Comparison of ENCODE assay signal across 18 cellular contexts in the genomic region with DNA sequence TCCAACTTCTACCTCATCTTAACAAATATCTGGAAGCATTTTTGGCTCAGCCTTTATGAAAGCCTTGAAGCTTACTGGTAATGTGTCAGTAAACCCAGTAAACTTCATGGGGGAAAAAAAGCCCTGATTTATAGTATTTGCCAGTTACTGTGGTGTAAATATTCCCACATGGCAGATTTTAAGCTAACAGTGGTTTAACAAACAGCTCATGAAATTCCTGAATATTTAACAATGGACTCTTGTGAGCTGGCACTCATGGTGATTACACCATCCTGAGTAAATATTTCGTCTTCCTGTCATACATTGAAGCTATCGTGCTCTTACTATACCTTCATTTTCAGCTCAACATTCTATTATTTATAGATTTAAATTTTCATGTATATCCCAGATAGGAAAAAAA. TPM values are rescaled to one million over a fixed set of nuclear protein-coding genes. Genes with fewer than 3 reads are reported as not detected.
DNase-seq lines count a peak whose midpoint lies in the region; ATAC-seq, FAIRE-seq and TF ChIP-seq lines count a peak whose summit lies in the region.
"Had no signal": no experiment of that assay in that cellular context is flagged by ENCODE, and none has a peak within 500 bp of the region (broad histone marks: within the 10 kb centered on the region; RNA-seq: fewer than 3 reads in every experiment).

No MANE protein-coding gene starts in this region.

- FAIRE-seq in bronchial epithelial cell (lab: Jason Lieb, UNC) (no peak), HepG2 (lab: Jason Lieb, UNC) (peak; percentile 44)

- H3K36me3 ChIP-seq in GM23248 (ENCODE audit: low read depth), result no peaks in the 10 kb centered on the region
- no peaks in the 10 kb centered on the region for H3K36me3 ChIP-seq in bronchial epithelial cell (ENCODE audit: control insufficient read depth, insufficient read depth, low read length)
- no peaks in the 10 kb centered on the region for H3K36me3 ChIP-seq in HepG2 (replicated peaks in 1 of 2; ENCODE audit: control insufficient read depth in 1 of 2, insufficient read depth in 2 of 2, low read length in 2 of 2)
- H3K36me3 ChIP-seq: neutrophil had no signal

- no peak for TF ChIP-seq CTCF in bronchial epithelial cell (IDR thresholded peaks at IDR 0.05; ENCODE audit: insufficient read depth, low read length, severe bottlenecking)
- TF ChIP-seq CTCF in HepG2 (CRISPR knock-in tag; IDR thresholded peaks at IDR 0.05), result no peak

- TF ChIP-seq POLR2A in HepG2 (IDR thresholded peaks at IDR 0.05; ENCODE audit: insufficient read depth in 1 of 2, low read depth in 2 of 2, low read length in 2 of 2), result no peak

- H2AFZ ChIP-seq in GM23248 (no peak overlapping the region), HepG2 (ENCODE audit: low read length) (no peak overlapping the region)

- CTCF ChIA-PET in HepG2 (lab: Yijun Ruan, JAX; ENCODE audit: low intra/inter-chr PET ratio, low total read pairs), result no interaction called here

- no peak overlapping the region for H3K9ac ChIP-seq in GM23248
- no peak overlapping the region for H3K9ac ChIP-seq in HepG2 (ENCODE audit: insufficient read depth, low read depth, low read length)

- DNase-seq in GM23248 (peak; percentile 49), NCI-H2029 (lab: John Stamatoyannopoulos, UW) (peak; percentile 56), bronchial epithelial cell (ENCODE audit: low read depth) (peak; percentile 84), HepG2 (ENCODE audit: low spot score) (peak; percentile 89), cerebellar cortex (ENCODE audit: low spot score) (no peak)
- no peak for DNase-seq in stimulated activated naive CD4-positive, alpha-beta T cell treated with Interleukin-2 at 50 U/mL for 16 hours (lab: John Stamatoyannopoulos, UW)
- DNase-seq: activated CD4-positive, alpha-beta memory T cell treated with anti-CD3 and anti-CD28 coated beads, Interleukin-2, amount 10 ng/mL, durations not matched to agents 7 days and 5 days; activated effector memory CD4-positive, alpha-beta T cell treated with anti-CD3 and anti-CD28 coated beads, Interleukin-2, amount 50 U/mL, for 16 hours; CD4-positive, alpha-beta T cell; endodermal cell; hypothalamus; NCI-H1105 treated with DMSO at 0.1 percent for 48 hours; NCI-H526; stomach had no signal

- no peaks in the 10 kb centered on the region for H3K9me2 ChIP-seq in GM23248 (ENCODE audit: insufficient read depth)

- no peak for TF ChIP-seq RAD21 in HepG2 (CRISPR knock-in tag; IDR thresholded peaks at IDR 0.05)

- POLR2A ChIA-PET in HepG2 (lab: Yijun Ruan, JAX), result interaction anchor here (0.7 kb wide), 1 partner anchor 828 kb away, joined by 3 read pairs; the partner anchor contains the start of gene RPS23

- H3K79me2 ChIP-seq in GM23248 (ENCODE audit: insufficient read depth) (no peaks in the 10 kb centered on the region), HepG2 (ENCODE audit: insufficient read depth, low read length) (no peaks in the 10 kb centered on the region)

- 51 to 59% methylated on average over 2 of the region's 2 CpGs for WGBS in GM23248 (ENCODE audit: low coverage in 1 of 2, low lambda C conversion rate in 2 of 2, missing lambda C conversion rate in 2 of 2), 2 experiments
- WGBS in HepG2 (ENCODE audit: low lambda C conversion rate), result 0% methylated on average over 2 of the region's 2 CpGs

- H3K4me3 ChIP-seq in GM23248 (no peak overlapping the region), bronchial epithelial cell (ENCODE audit: low read depth, low read length) (no peak overlapping the region), HepG2 (replicated peaks in 1 of 3; ENCODE audit: insufficient read depth in 1 of 3, low read depth in 2 of 3, low read length in 3 of 3) (peak overlapping the region in 1 of 3 experiments; percentile 25; a peak in 1 of 6 replicates)
- H3K4me3 ChIP-seq: skin epidermis, stomach had no signal

- TF ChIP-seq EP300 in HepG2 (IDR thresholded peaks at IDR 0.05; ENCODE audit: low read depth in 2 of 2, low read length in 2 of 2), result peak in 1 of 2 experiments; percentile 47; a peak in 1 of 4 replicates
- no peak for TF ChIP-seq EP300 in HepG2 (CRISPR knock-in tag; IDR thresholded peaks at IDR 0.05; ENCODE audit: borderline replicate concordance)

- H3K4me2 ChIP-seq in GM23248 (ENCODE audit: unreplicated experiment) (no peak overlapping the region), HepG2 (ENCODE audit: low read depth, low read length) (peak overlapping the region; percentile 47)

- no peaks in the 10 kb centered on the region for H3K4me1 ChIP-seq in GM23248 (ENCODE audit: insufficient read depth)
- H3K4me1 ChIP-seq in HepG2 (ENCODE audit: insufficient read depth, low read length), result peaks cover 18% of the 10 kb centered on the region
- H3K4me1 ChIP-seq: stomach had no signal

- H3K27me3 ChIP-seq in GM23248 (replicated peaks; ENCODE audit: insufficient read depth) (no peaks in the 10 kb centered on the region), bronchial epithelial cell (ENCODE audit: control insufficient read depth, insufficient read depth, low read length) (no peaks in the 10 kb centered on the region), HepG2 (ENCODE audit: control insufficient read depth in 1 of 2, insufficient read depth in 2 of 2, low read length in 2 of 2) (no peaks in the 10 kb centered on the region)
- H3K27me3 ChIP-seq: neutrophil, stomach had no signal

- intact Hi-C loops in HepG2 (cut with micrococcal nuclease; ENCODE audit: unreplicated experiment), result no loop called here

- no peaks in the 10 kb centered on the region for H3K9me3 ChIP-seq in GM23248 (ENCODE audit: low read depth)
- no peaks in the 10 kb centered on the region for H3K9me3 ChIP-seq in HepG2 (ENCODE audit: low read length)
- H3K9me3 ChIP-seq: neutrophil, stomach had no signal

- H3F3A ChIP-seq in GM23248 (ENCODE audit: insufficient read depth), result no peaks in the 10 kb centered on the region

- no TSS peak for BruUV-seq in HepG2 (replicated peaks; lab: Mats Ljungman, UMichigan)

- in situ Hi-C loops in GM23248 (cut with MboI) (no loop called here), HepG2 (cut with HindIII; ENCODE audit: extremely low pct_ligation_motif_present, low pct_unique_long_range_greater_than_20kb) (no loop called here)

- no peaks in the 10 kb centered on the region for H4K20me1 ChIP-seq in GM23248 (ENCODE audit: insufficient read depth)
- H4K20me1 ChIP-seq in HepG2 (ENCODE audit: insufficient read depth, low read length), result no peaks in the 10 kb centered on the region

- H3K27ac ChIP-seq in GM23248 (no peak overlapping the region), HepG2 (ENCODE audit: extremely low read length, insufficient read depth, low read length) (peak overlapping the region; percentile 57)
- H3K27ac ChIP-seq: neutrophil, skin epidermis, stomach had no signal

- ATAC-seq in HepG2 (peak; percentile 99), HG03469 (IDR thresholded peaks at IDR 0.05; ENCODE audit: unreplicated experiment) (no peak), HG02938 (IDR thresholded peaks at IDR 0.05; ENCODE audit: unreplicated experiment) (no peak)

TF ChIP-seq in HepG2, 621 proteins besides CTCF, POLR2A, EP300 and RAD21 (continues in another document):
- TF ChIP-seq CREM (IDR thresholded peaks at IDR 0.05), result peak; percentile 14; the same call in 1 of the 2 replicates
- TF ChIP-seq CREM (CRISPR knock-in tag; IDR thresholded peaks at IDR 0.05), result no peak
- TF ChIP-seq, protein P1, sequence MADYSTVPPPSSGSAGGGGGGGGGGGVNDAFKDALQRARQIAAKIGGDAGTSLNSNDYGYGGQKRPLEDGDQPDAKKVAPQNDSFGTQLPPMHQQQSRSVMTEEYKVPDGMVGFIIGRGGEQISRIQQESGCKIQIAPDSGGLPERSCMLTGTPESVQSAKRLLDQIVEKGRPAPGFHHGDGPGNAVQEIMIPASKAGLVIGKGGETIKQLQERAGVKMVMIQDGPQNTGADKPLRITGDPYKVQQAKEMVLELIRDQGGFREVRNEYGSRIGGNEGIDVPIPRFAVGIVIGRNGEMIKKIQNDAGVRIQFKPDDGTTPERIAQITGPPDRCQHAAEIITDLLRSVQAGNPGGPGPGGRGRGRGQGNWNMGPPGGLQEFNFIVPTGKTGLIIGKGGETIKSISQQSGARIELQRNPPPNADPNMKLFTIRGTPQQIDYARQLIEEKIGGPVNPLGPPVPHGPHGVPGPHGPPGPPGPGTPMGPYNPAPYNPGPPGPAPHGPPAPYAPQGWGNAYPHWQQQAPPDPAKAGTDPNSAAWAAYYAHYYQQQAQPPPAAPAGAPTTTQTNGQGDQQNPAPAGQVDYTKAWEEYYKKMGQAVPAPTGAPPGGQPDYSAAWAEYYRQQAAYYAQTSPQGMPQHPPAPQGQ (CRISPR knock-in tag; IDR thresholded peaks at IDR 0.05; ENCODE audit: borderline replicate concordance), result no peak
- TF ChIP-seq EEA1 (CRISPR knock-in tag; IDR thresholded peaks at IDR 0.05; ENCODE audit: borderline replicate concordance), result no peak

RNA-seq across cellular contexts. Expression of gene ACOT12, which starts 57.0 kb away (rescaled TPM):
- total RNA-seq in GM23248 (2014; rRNA removed; shearing (Covaris generic)), result not detected in 2 replicates
- polyA plus RNA-seq in GM23248 (2016; fragmentation: Nextera tagmentation; extraction: Ambion mirVana) (not detected in 2 replicates), HepG2 (2011; rRNA removed) (not detected in 2 replicates)
- total RNA-seq in bronchial epithelial cell (not detected in 2 replicates), HepG2 (2016; rRNA removed; fragmentation: Illumina TruSeq; extraction: Trizol) (not detected in 2 replicates)
- not detected in 2 replicates for total RNA-seq in HepG2 (2016; cell fraction: cytosol; rRNA removed; fragmentation: Illumina TruSeq; extraction: Trizol; ENCODE audit: low read depth)
- not detected in 2 replicates for total RNA-seq in HepG2 (2016; cell fraction: insoluble cytoplasmic fraction; rRNA removed; fragmentation: Illumina TruSeq; extraction: Trizol)
- total RNA-seq in HepG2 (2016; cell fraction: membrane; rRNA removed; fragmentation: Illumina TruSeq; extraction: Trizol), result not detected in 2 replicates
- total RNA-seq in HepG2 (2016; cell fraction: nucleus; rRNA removed; fragmentation: Illumina TruSeq; extraction: Trizol), result not detected in 2 replicates
- not detected in 2 replicates for polyA plus RNA-seq in HepG2 (2011; cell fraction: cytosol; rRNA removed)
- 0.05 TPM in 1 of 2 replicates, not detected in the other for polyA plus RNA-seq in HepG2 (2011; cell fraction: nucleus; rRNA removed)
- polyA plus RNA-seq in HepG2 (2012), result 0.09 TPM in 1 of 2 replicates, not detected in the other
- not detected in 2 replicates for polyA plus RNA-seq in HepG2 (2016; cell fraction: cytosol; fragmentation: Illumina TruSeq; extraction: Trizol; ENCODE audit: low read depth)
- not detected in 2 replicates for polyA plus RNA-seq in HepG2 (2016; cell fraction: insoluble cytoplasmic fraction; fragmentation: Illumina TruSeq; extraction: Trizol; ENCODE audit: low read depth)
- not detected in 2 replicates for polyA plus RNA-seq in HepG2 (2016; cell fraction: membrane; fragmentation: Illumina TruSeq; extraction: Trizol; ENCODE audit: low read depth)
- polyA plus RNA-seq in HepG2 (2016; cell fraction: nucleus; fragmentation: Illumina TruSeq; extraction: Trizol; ENCODE audit: insufficient read depth, low read depth), result 0.29 TPM in 1 of 2 replicates, not detected in the other
- not detected in 2 replicates for polyA minus RNA-seq in HepG2 (2011; rRNA and poly(A)+ RNA removed; ENCODE audit: low replicate concordance)
- not detected in 2 replicates for polyA minus RNA-seq in HepG2 (2011; cell fraction: cytosol; rRNA and poly(A)+ RNA removed)
- not detected in 2 replicates for polyA minus RNA-seq in HepG2 (2011; cell fraction: nucleus; rRNA and poly(A)+ RNA removed)
- total RNA-seq: activated CD4-positive, alpha-beta memory T cell treated with anti-CD3 and anti-CD28 coated beads, Interleukin-2, amount 10 ng/mL, durations not matched to agents 7 days and 5 days; stomach had no signal
- polyA plus RNA-seq: stomach had no signal

Comparison
In these comparisons a context has a peak if more than half of its experiments do, and no peak if none do; other contexts are left out.
1. DNase-seq: peak in GM23248 (single experiment), NCI-H2029 (single experiment), bronchial epithelial cell (single experiment) and HepG2 (single experiment); none in stimulated activated naive CD4-positive, alpha-beta T cell treated with Interleukin-2 at 50 U/mL for 16 hours (single experiment) and cerebellar cortex (single experiment).